Comparison of ENCODE assay signal across 1 cellular context in the genomic region with DNA sequence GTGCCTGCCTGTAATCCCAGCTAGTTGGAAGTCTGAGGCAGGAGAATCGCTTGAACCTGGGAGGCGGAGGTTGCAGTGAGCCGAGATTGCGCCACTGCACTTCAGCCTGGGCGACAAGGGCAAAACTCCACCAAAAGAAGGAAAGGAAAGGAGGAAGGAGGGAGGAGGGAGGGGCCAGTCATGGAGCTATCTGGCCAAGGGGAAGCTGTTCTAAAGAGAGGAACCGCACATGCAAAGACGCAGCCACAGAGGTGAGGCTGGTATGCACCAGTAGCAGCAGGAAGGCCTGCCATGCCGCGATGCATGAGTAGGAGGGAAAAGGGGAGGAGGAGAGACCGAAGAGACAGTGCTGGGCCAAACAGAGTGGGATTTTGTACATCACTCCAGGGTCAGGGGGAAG.
TF ChIP-seq lines count a peak whose summit lies in the region.

No MANE protein-coding gene starts in this region.

TF ChIP-seq in GM23338, 12 proteins besides CTCF, POLR2A, EP300 and RAD21 (continued from another document):
- TF ChIP-seq, protein P1, sequence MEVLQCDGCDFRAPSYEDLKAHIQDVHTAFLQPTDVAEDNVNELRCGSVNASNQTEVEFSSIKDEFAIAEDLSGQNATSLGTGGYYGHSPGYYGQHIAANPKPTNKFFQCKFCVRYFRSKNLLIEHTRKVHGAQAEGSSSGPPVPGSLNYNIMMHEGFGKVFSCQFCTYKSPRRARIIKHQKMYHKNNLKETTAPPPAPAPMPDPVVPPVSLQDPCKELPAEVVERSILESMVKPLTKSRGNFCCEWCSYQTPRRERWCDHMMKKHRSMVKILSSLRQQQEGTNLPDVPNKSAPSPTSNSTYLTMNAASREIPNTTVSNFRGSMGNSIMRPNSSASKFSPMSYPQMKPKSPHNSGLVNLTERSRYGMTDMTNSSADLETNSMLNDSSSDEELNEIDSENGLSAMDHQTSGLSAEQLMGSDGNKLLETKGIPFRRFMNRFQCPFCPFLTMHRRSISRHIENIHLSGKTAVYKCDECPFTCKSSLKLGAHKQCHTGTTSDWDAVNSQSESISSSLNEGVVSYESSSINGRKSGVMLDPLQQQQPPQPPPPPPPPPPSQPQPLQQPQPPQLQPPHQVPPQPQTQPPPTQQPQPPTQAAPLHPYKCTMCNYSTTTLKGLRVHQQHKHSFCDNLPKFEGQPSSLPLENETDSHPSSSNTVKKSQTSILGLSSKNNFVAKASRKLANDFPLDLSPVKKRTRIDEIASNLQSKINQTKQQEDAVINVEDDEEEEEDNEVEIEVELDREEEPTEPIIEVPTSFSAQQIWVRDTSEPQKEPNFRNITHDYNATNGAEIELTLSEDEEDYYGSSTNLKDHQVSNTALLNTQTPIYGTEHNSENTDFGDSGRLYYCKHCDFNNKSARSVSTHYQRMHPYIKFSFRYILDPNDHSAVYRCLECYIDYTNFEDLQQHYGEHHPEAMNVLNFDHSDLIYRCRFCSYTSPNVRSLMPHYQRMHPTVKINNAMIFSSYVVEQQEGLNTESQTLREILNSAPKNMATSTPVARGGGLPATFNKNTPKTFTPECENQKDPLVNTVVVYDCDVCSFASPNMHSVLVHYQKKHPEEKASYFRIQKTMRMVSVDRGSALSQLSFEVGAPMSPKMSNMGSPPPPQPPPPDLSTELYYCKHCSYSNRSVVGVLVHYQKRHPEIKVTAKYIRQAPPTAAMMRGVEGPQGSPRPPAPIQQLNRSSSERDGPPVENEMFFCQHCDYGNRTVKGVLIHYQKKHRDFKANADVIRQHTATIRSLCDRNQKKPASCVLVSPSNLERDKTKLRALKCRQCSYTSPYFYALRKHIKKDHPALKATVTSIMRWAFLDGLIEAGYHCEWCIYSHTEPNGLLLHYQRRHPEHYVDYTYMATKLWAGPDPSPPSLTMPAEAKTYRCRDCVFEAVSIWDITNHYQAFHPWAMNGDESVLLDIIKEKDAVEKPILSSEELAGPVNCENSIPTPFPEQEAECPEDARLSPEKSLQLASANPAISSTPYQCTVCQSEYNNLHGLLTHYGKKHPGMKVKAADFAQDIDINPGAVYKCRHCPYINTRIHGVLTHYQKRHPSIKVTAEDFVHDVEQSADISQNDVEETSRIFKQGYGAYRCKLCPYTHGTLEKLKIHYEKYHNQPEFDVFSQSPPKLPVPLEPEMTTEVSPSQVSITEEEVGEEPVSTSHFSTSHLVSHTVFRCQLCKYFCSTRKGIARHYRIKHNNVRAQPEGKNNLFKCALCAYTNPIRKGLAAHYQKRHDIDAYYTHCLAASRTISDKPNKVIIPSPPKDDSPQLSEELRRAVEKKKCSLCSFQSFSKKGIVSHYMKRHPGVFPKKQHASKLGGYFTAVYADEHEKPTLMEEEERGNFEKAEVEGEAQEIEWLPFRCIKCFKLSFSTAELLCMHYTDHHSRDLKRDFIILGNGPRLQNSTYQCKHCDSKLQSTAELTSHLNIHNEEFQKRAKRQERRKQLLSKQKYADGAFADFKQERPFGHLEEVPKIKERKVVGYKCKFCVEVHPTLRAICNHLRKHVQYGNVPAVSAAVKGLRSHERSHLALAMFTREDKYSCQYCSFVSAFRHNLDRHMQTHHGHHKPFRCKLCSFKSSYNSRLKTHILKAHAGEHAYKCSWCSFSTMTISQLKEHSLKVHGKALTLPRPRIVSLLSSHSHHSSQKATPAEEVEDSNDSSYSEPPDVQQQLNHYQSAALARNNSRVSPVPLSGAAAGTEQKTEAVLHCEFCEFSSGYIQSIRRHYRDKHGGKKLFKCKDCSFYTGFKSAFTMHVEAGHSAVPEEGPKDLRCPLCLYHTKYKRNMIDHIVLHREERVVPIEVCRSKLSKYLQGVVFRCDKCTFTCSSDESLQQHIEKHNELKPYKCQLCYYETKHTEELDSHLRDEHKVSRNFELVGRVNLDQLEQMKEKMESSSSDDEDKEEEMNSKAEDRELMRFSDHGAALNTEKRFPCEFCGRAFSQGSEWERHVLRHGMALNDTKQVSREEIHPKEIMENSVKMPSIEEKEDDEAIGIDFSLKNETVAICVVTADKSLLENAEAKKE (CRISPR knock-in tag; IDR thresholded peaks at IDR 0.05) = no peak
- TF ChIP-seq JUNB (IDR thresholded peaks at IDR 0.05; ENCODE audit: unreplicated experiment) = no peak
- TF ChIP-seq NANOG (IDR thresholded peaks at IDR 0.05; ENCODE audit: borderline replicate concordance) = no peak
- no peak for TF ChIP-seq EZH2 (IDR thresholded peaks at IDR 0.05; ENCODE audit: low read depth, unreplicated experiment)
- no peak for TF ChIP-seq ZNF331 (CRISPR knock-in tag; IDR thresholded peaks at IDR 0.05; ENCODE audit: low read depth)
- TF ChIP-seq, protein P2, sequence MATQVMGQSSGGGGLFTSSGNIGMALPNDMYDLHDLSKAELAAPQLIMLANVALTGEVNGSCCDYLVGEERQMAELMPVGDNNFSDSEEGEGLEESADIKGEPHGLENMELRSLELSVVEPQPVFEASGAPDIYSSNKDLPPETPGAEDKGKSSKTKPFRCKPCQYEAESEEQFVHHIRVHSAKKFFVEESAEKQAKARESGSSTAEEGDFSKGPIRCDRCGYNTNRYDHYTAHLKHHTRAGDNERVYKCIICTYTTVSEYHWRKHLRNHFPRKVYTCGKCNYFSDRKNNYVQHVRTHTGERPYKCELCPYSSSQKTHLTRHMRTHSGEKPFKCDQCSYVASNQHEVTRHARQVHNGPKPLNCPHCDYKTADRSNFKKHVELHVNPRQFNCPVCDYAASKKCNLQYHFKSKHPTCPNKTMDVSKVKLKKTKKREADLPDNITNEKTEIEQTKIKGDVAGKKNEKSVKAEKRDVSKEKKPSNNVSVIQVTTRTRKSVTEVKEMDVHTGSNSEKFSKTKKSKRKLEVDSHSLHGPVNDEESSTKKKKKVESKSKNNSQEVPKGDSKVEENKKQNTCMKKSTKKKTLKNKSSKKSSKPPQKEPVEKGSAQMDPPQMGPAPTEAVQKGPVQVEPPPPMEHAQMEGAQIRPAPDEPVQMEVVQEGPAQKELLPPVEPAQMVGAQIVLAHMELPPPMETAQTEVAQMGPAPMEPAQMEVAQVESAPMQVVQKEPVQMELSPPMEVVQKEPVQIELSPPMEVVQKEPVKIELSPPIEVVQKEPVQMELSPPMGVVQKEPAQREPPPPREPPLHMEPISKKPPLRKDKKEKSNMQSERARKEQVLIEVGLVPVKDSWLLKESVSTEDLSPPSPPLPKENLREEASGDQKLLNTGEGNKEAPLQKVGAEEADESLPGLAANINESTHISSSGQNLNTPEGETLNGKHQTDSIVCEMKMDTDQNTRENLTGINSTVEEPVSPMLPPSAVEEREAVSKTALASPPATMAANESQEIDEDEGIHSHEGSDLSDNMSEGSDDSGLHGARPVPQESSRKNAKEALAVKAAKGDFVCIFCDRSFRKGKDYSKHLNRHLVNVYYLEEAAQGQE (IDR thresholded peaks at IDR 0.05; ENCODE audit: unreplicated experiment) = no peak
- TF ChIP-seq STAT1 (IDR thresholded peaks at IDR 0.05; ENCODE audit: unreplicated experiment) = no peak
